8 cellular contexts compared by ENCODE assay signal in the genomic region with DNA sequence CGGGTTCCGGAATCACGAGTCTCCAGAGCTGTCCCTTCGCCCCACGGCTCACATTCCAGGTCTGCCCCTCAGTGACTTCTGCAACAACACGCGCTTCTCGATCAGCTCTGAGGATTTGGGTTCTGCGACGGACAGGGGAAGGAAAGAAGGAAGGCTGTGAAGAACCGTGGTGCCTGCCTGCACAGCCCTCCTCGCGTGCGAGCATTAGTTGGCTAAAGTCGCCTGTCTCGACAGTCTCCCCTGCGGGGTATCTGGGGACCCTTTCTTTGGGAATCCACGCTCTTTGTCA. TPM values are rescaled to one million over a fixed set of nuclear protein-coding genes. Genes with fewer than 3 reads are reported as not detected.
DNase-seq lines count a peak whose midpoint lies in the region; TF ChIP-seq lines count a peak whose summit lies in the region.

No MANE protein-coding gene starts in this region.

- peak overlapping the region; percentile 56 for H3K4me3 ChIP-seq in LNCaP clone FGC (ENCODE audit: low read depth, low read length)
- H3K4me3 ChIP-seq in right atrium auricular region = peak overlapping the region; percentile 36 to 62
- H3K4me3 ChIP-seq in skeletal muscle satellite cell (ENCODE audit: low read length) = peak overlapping the region; percentile 72

- H3K4me3 Mint-ChIP-seq in activated naive CD4-positive, alpha-beta T cell treated with anti-CD3 and anti-CD28 coated beads, Interleukin-2, amount 50 U/mL, for 24 hours = peak overlapping the region; percentile 91

- DNase-seq in stimulated activated naive CD4-positive, alpha-beta T cell (lab: John Stamatoyannopoulos, UW) = peak in 4 of 6 experiments; percentile 43 to 94 (median 65)
- no peak for DNase-seq in stimulated activated naive CD4-positive, alpha-beta T cell treated with Interleukin-2 at 50 U/mL for 16 hours (lab: John Stamatoyannopoulos, UW)
- DNase-seq in LNCaP clone FGC (ENCODE audit: low read depth) (no peak), right atrium auricular region (ENCODE audit: low spot score) (no peak), Ammon's horn (ENCODE audit: low spot score) (no peak), hepatic stellate cell (ENCODE audit: low spot score) (no peak)

- peak overlapping the region; percentile 85 for H3K9ac ChIP-seq in skeletal muscle satellite cell (ENCODE audit: low read depth, low read length)

- peaks cover 10% of the 10 kb centered on the region for H3K36me3 Mint-ChIP-seq in activated naive CD4-positive, alpha-beta T cell treated with anti-CD3 and anti-CD28 coated beads, Interleukin-2, amount 50 U/mL, for 24 hours

- no peak for TF ChIP-seq CTCF in LNCaP clone FGC (IDR thresholded peaks at IDR 0.05; ENCODE audit: control insufficient read depth, extremely low read depth, insufficient read depth)
- TF ChIP-seq CTCF in right atrium auricular region (IDR thresholded peaks at IDR 0.05) = peak in 1 of 2 donors; percentile 39

- peaks cover 0 to 25% of the 10 kb centered on the region in 2 donors for H3K4me1 ChIP-seq in right atrium auricular region
- H3K4me1 ChIP-seq in skeletal muscle satellite cell (ENCODE audit: control insufficient read depth, insufficient read depth, low read length) = peaks cover 29% of the 10 kb centered on the region

- H3K9me3 ChIP-seq in right atrium auricular region (no peaks in the 10 kb centered on the region), skeletal muscle satellite cell (replicated peaks; ENCODE audit: low read length) (no peaks in the 10 kb centered on the region)

- H3K36me3 ChIP-seq in right atrium auricular region (no peaks in the 10 kb centered on the region), skeletal muscle satellite cell (ENCODE audit: insufficient read depth, low read length) (peaks cover 10% of the 10 kb centered on the region)

- H3K9me3 Mint-ChIP-seq in activated naive CD4-positive, alpha-beta T cell treated with anti-CD3 and anti-CD28 coated beads, Interleukin-2, amount 50 U/mL, for 24 hours = no peaks in the 10 kb centered on the region

- no peaks in the 10 kb centered on the region for H3K27me3 Mint-ChIP-seq in activated naive CD4-positive, alpha-beta T cell treated with anti-CD3 and anti-CD28 coated beads, Interleukin-2, amount 50 U/mL, for 24 hours

- H3K4me2 ChIP-seq in skeletal muscle satellite cell (ENCODE audit: low read length) = peak overlapping the region; percentile 96

- H3K27me3 ChIP-seq in right atrium auricular region = no peaks in the 10 kb centered on the region
- H3K27me3 ChIP-seq in skeletal muscle satellite cell (ENCODE audit: control insufficient read depth, insufficient read depth, low read length) = no peaks in the 10 kb centered on the region

- H3K27ac Mint-ChIP-seq in activated naive CD4-positive, alpha-beta T cell treated with anti-CD3 and anti-CD28 coated beads, Interleukin-2, amount 50 U/mL, for 24 hours = peak overlapping the region; percentile 92

- peaks cover 37% of the 10 kb centered on the region for H3K4me1 Mint-ChIP-seq in activated naive CD4-positive, alpha-beta T cell treated with anti-CD3 and anti-CD28 coated beads, Interleukin-2, amount 50 U/mL, for 24 hours

- H3K27ac ChIP-seq in right atrium auricular region = peak overlapping the region; percentile 93 to 95

RNA-seq across cellular contexts. Expression of a gene that starts 23.1 kb away (rescaled TPM):
- total RNA-seq in right atrium auricular region = 10 to 100 TPM; 19.0 to 31.7 TPM
- 27.1 TPM in 2 replicates for total RNA-seq in skeletal muscle satellite cell (2012; rRNA removed)

RNA-seq across cellular contexts. Expression of a gene that starts 23.3 kb away (rescaled TPM):
- total RNA-seq in right atrium auricular region = 1,000 to 10,000 TPM; 1,188 to 1,719 TPM
- 2,522 and 4,168 TPM in 2 replicates for total RNA-seq in skeletal muscle satellite cell (2012; rRNA removed)

RNA-seq across cellular contexts. Expression of a gene that starts 28.3 kb away (rescaled TPM):
- 10 to 100 TPM in 1 of 2 donors, 1 to 10 TPM in 1; 9.4 to 12.1 TPM for total RNA-seq in right atrium auricular region
- total RNA-seq in skeletal muscle satellite cell (2012; rRNA removed) = 0.66 and 1.0 TPM in 2 replicates

RNA-seq across cellular contexts. Expression of a gene that starts 40.3 kb away (rescaled TPM):
- 10 to 100 TPM in 1 of 2 donors, 1 to 10 TPM in 1; 7.5 to 13.9 TPM for total RNA-seq in right atrium auricular region
- 19.4 and 20.0 TPM in 2 replicates for total RNA-seq in skeletal muscle satellite cell (2012; rRNA removed)

RNA-seq across cellular contexts. Expression of a gene that starts 40.5 kb away (rescaled TPM):
- 10 to 100 TPM; 22.5 to 30.9 TPM for total RNA-seq in right atrium auricular region
- 108 and 128 TPM in 2 replicates for total RNA-seq in skeletal muscle satellite cell (2012; rRNA removed)

Comparison
In these comparisons a context has a peak if more than half of its experiments do, and no peak if none do; other contexts are left out.
1. DNase-seq: peak in stimulated activated naive CD4-positive, alpha-beta T cell (4 of 6); none in stimulated activated naive CD4-positive, alpha-beta T cell treated with Interleukin-2 at 50 U/mL for 16 hours (single experiment), LNCaP clone FGC (single experiment), right atrium auricular region (single experiment), Ammon's horn (single experiment) and hepatic stellate cell (single experiment).
2. Peak in every context shown above with its lines, with median percentiles within 50 percentile points of each other: H3K4me3 ChIP-seq.